Comparison of ENCODE assay signal across 22 cellular contexts in the genomic region with DNA sequence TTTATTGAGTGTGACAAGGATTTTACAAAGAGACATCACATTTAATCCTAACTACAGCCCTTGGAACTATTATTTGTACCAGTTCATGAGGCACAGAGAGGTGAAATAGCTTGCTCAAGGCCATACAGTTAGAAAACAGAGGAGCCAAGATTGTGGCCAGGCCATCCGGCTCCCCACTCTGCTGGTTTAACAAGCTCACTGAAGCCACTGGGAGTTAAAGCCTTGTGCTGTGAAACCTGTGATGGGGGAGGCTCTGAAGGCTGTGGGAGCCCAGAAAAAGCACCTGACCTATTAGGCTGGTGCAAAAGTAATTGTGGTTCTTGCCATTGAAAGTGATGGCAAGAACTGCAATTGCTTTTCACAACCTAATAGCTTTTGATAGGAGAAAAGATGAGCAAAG.
"Had no signal": no experiment of that assay in that cellular context is flagged by ENCODE, and none has a peak within 500 bp of the region (broad histone marks: within the 10 kb centered on the region; RNA-seq: fewer than 3 reads in every experiment).

No MANE protein-coding gene starts in this region.

- ATAC-seq: activated CD4-positive, alpha-beta T cell treated with anti-CD3 and anti-CD28 coated beads for 36 hours; activated T-helper 17 cell treated with anti-CD3 and anti-CD28 coated beads, Interleukin-2, amount 50 U/mL, for 72 hours; K562; PC-3 had no signal

- H3K27ac ChIP-seq: WERI-Rb-1 had no signal

- H3K4me1 Mint-ChIP-seq: activated CD4-positive, alpha-beta memory T cell treated with anti-CD3 and anti-CD28 coated beads, Interleukin-2, amount 10 ng/mL, durations not matched to agents 7 days and 5 days; activated CD4-positive, alpha-beta T cell treated with anti-CD3 and anti-CD28 coated beads for 36 hours; activated T-helper 17 cell treated with anti-CD3 and anti-CD28 coated beads, Interleukin-2, amount 50 U/mL, for 72 hours had no signal

- H3K36me3 Mint-ChIP-seq: activated naive CD8-positive, alpha-beta T cell had no signal

- H3K4me3 Mint-ChIP-seq: activated CD4-positive, alpha-beta memory T cell treated with anti-CD3 and anti-CD28 coated beads, Interleukin-2, amount 10 ng/mL, durations not matched to agents 7 days and 5 days; activated CD4-positive, alpha-beta T cell treated with anti-CD3 and anti-CD28 coated beads for 36 hours; activated naive CD4-positive, alpha-beta T cell treated with anti-CD3 and anti-CD28 coated beads for 36 hours; activated naive CD8-positive, alpha-beta T cell; activated T-helper 17 cell treated with anti-CD3 and anti-CD28 coated beads, Interleukin-2, amount 50 U/mL, for 72 hours had no signal

- DNase-seq: activated CD4-positive, alpha-beta memory T cell treated with anti-CD3 and anti-CD28 coated beads, Interleukin-2, amount 10 ng/mL, durations not matched to agents 7 days and 5 days; activated CD4-positive, alpha-beta T cell treated with anti-CD3 and anti-CD28 coated beads for 36 hours; activated CD4-positive, alpha-beta T cell treated with anti-CD3 and anti-CD28 coated beads, Interleukin-2, amount 50 U/mL, for 1 hour; activated gamma-delta T cell; activated naive CD4-positive, alpha-beta T cell treated with anti-CD3 and anti-CD28 coated beads for 36 hours; activated T-cell treated with anti-CD3 and anti-CD28 coated beads for 4 hours; activated T-cell treated with anti-CD3 and anti-CD28 coated beads, Interleukin-2, amount 50 U/mL, for 48 hours; Karpas-422; NCI-H1105 treated with DMSO at 0.1 percent for 48 hours; NCI-H1436 treated with DMSO at 0.1 percent for 48 hours; NCI-H187; NCI-H2081; NCI-H510A treated with DMSO at 0.1 percent for 48 hours; NCI-H69; PC-3; SIG-M5; T-helper 2 cell; T1000; WERI-Rb-1 had no signal

- H3K27ac Mint-ChIP-seq: activated CD4-positive, alpha-beta memory T cell treated with anti-CD3 and anti-CD28 coated beads, Interleukin-2, amount 10 ng/mL, durations not matched to agents 7 days and 5 days; activated CD4-positive, alpha-beta T cell treated with anti-CD3 and anti-CD28 coated beads for 36 hours; activated naive CD4-positive, alpha-beta T cell treated with anti-CD3 and anti-CD28 coated beads for 36 hours; activated naive CD8-positive, alpha-beta T cell; activated T-helper 17 cell treated with anti-CD3 and anti-CD28 coated beads, Interleukin-2, amount 50 U/mL, for 72 hours had no signal

- H3K9me3 Mint-ChIP-seq: activated CD4-positive, alpha-beta memory T cell treated with anti-CD3 and anti-CD28 coated beads, Interleukin-2, amount 10 ng/mL, durations not matched to agents 7 days and 5 days; activated naive CD4-positive, alpha-beta T cell treated with anti-CD3 and anti-CD28 coated beads for 36 hours; activated T-helper 17 cell treated with anti-CD3 and anti-CD28 coated beads, Interleukin-2, amount 50 U/mL, for 72 hours had no signal

- H3K36me3 ChIP-seq: WERI-Rb-1 had no signal

- H3K4me3 ChIP-seq: K562 had no signal
